Comparison of ENCODE assay signal across 12 cellular contexts in genomic region chr1:39852214-39852791, GRCh38. TPM values are rescaled to one million over a fixed set of nuclear protein-coding genes. Genes with fewer than 3 reads are reported as not detected.
A peak's percentile ranks its signal among the peaks of the same experiment; 100 is the strongest.
DNase-seq lines count a peak whose midpoint lies in the region; ATAC-seq and TF ChIP-seq lines count a peak whose summit lies in the region.
"Had no signal": no experiment of that assay in that cellular context is flagged by ENCODE, and none has a peak within 500 bp of the region (broad histone marks: within the 10 kb centered on the region; RNA-seq: fewer than 3 reads in every experiment).

No MANE protein-coding gene starts in this region.

- no peak overlapping the region for H3K4me3 ChIP-seq in mucosa of descending colon
- no peak overlapping the region for H3K4me3 ChIP-seq in MG63

- H3K27me3 ChIP-seq in MG63, result no peaks in the 10 kb centered on the region

- peak; percentile 72 for ATAC-seq in mucosa of descending colon
- no peak for ATAC-seq in GM21737 (IDR thresholded peaks at IDR 0.05; ENCODE audit: unreplicated experiment)
- no peak for ATAC-seq in GM21576 (IDR thresholded peaks at IDR 0.05; ENCODE audit: unreplicated experiment)
- ATAC-seq: effector memory CD8-positive, alpha-beta T cell had no signal

- H3K9me3 ChIP-seq in mucosa of descending colon, result no peaks in the 10 kb centered on the region
- no peaks in the 10 kb centered on the region for H3K9me3 ChIP-seq in MG63

- DNase-seq in HuH-7.5 (ENCODE audit: low spot score), result peak; percentile 13
- DNase-seq in NCI-H2107 (lab: John Stamatoyannopoulos, UW), result peak; percentile 100
- DNase-seq in T47D (ENCODE audit: low read depth in 1 of 2, low spot score in 1 of 2), result peak; percentile 13 to 96
- no peak for DNase-seq in mucosa of descending colon
- no peak for DNase-seq in MG63
- DNase-seq in iPS-NIHi7 (ENCODE audit: extremely low spot score), result no peak
- DNase-seq: activated CD4-positive, alpha-beta memory T cell treated with anti-CD3 and anti-CD28 coated beads, Interleukin-2, amount 10 ng/mL, durations not matched to agents 7 days and 5 days; activated naive CD8-positive, alpha-beta T cell treated with anti-CD3 and anti-CD28 coated beads for 36 hours; effector memory CD8-positive, alpha-beta T cell; NCI-H2081 treated with DMSO at 0.1 percent for 48 hours had no signal

- H3K4me1 ChIP-seq in mucosa of descending colon (ENCODE audit: low read depth), result peaks cover 8% of the 10 kb centered on the region

- in situ Hi-C loops in T47D (cut with HindIII; ENCODE audit: low pct_unique_long_range_greater_than_20kb, low sequenced_read_pairs), result no loop called here

- intact Hi-C loops in mucosa of descending colon (cut with DNase I, micrococcal nuclease), result no loop called here

- TF ChIP-seq CTCF in mucosa of descending colon (IDR thresholded peaks at IDR 0.05), result no peak

- H3K36me3 ChIP-seq in mucosa of descending colon (ENCODE audit: low read depth) (no peaks in the 10 kb centered on the region), MG63 (peaks cover 69% of the 10 kb centered on the region)

RNA-seq across cellular contexts. Expression of gene TRIT1, which starts 31.0 kb away (rescaled TPM):
- 10 to 100 TPM; 15.5 to 20.7 (median 19.3) TPM for total RNA-seq in mucosa of descending colon
- 28.4 and 41.5 TPM in 2 replicates for total RNA-seq in MG63 (2014; rRNA removed; shearing (Covaris generic); ENCODE audit: low replicate concordance)

RNA-seq across cellular contexts. Expression of gene MYCL, which starts 49.4 kb away (rescaled TPM):
- total RNA-seq in mucosa of descending colon, result 10 to 100 TPM in 1 of 3 donors, 1 to 10 TPM in 2; 4.2 to 17.2 (median 9.4) TPM
- 0.07 and 0.25 TPM in 2 replicates for total RNA-seq in MG63 (2014; rRNA removed; shearing (Covaris generic); ENCODE audit: low replicate concordance)

Comparison
In these comparisons a context has a peak if more than half of its experiments do, and no peak if none do; other contexts are left out.
1. DNase-seq: peak in HuH-7.5 (single experiment), NCI-H2107 (single experiment) and T47D (2 of 2); none in mucosa of descending colon (0 of 3), MG63 (single experiment) and iPS-NIHi7 (single experiment).